Comparison of ENCODE assay signal across 23 cellular contexts in the genomic region with DNA sequence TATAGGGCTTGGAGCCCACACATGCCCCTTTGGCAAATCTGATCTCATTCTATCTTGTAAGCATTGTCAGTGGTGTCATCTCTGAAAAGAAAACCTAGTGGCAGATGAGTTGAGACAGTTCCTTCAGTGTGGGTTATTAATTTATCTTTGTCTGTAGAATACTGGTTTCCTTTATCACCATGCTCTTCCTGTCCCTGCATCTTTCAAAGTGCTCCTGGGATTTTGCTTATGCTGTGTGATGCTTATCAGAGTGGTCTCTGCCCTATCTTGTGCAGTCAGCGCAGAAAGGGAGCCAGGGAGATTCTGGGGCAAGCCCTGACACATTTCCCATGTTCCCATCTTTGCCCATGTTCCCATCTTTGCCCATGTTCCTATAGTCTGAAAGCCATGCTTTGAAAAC.
"Had no signal": no experiment of that assay in that cellular context is flagged by ENCODE, and none has a peak within 500 bp of the region (broad histone marks: within the 10 kb centered on the region; RNA-seq: fewer than 3 reads in every experiment).

No MANE protein-coding gene starts in this region.

- DNase-seq: islet precursor cell; left ventricle myocardium inferior; midbrain; mucosa of descending colon; naive thymus-derived CD4-positive, alpha-beta T cell; ovary; posterior cingulate gyrus; retina; right cardiac atrium; stimulated activated CD4-positive, alpha-beta T cell treated with anti-CD3 and anti-CD28 coated beads, Interleukin-12 subunit alpha, Interleukin-12 subunit beta, amount 100 ng/mL, for 4 hours; stimulated activated CD4-positive, alpha-beta T cell treated with anti-CD3 and anti-CD28 coated beads, Interleukin-15, amount 100 ng/mL, for 24 hours; stimulated activated CD4-positive, alpha-beta T cell treated with anti-CD3 and anti-CD28 coated beads, Interleukin-2, amount 100 ng/mL, for 24 hours; stimulated activated CD4-positive, alpha-beta T cell treated with anti-CD3 and anti-CD28 coated beads, Interleukin-4, amount 100 ng/mL, for 1 hour; stimulated activated naive B cell treated with anti-CD40 and anti-IgM and Interleukin-4, amounts not matched to agents 10 μg/mL and 1 μg/mL and 100 μg/mL, for 72 hours; stimulated activated naive CD8-positive, alpha-beta T cell treated with anti-CD3 and anti-CD28 coated beads, Interleukin-15, Interleukin-2, amounts not matched to agents 100 U/mL and 50 U/mL, for 24 hours; stomach; testis; thyroid gland; transverse colon; upper lobe of left lung had no signal

- H3K36me3 Mint-ChIP-seq: memory B cell; naive thymus-derived CD4-positive, alpha-beta T cell; natural killer cell treated with Interleukin-12 subunit alpha and Interleukin-12 subunit beta and Interleukin-15 and Interleukin-18, amount 100 ng/mL, for 72 hours; stimulated activated naive B cell treated with anti-CD40 and anti-IgM and Interleukin-4, amounts not matched to agents 10 μg/mL and 1 μg/mL and 100 μg/mL, for 72 hours had no signal

- ATAC-seq: mucosa of descending colon; naive thymus-derived CD4-positive, alpha-beta T cell; natural killer cell treated with Interleukin-12 subunit alpha and Interleukin-12 subunit beta and Interleukin-15 and Interleukin-18, amount 100 ng/mL, for 72 hours; right cardiac atrium; sciatic nerve; stimulated activated naive B cell treated with anti-CD40 and anti-IgM and Interleukin-4, amounts not matched to agents 10 μg/mL and 1 μg/mL and 100 μg/mL, for 72 hours; stimulated activated naive CD8-positive, alpha-beta T cell treated with anti-CD3 and anti-CD28 coated beads, Interleukin-15, Interleukin-2, amounts not matched to agents 100 U/mL and 50 U/mL, for 24 hours had no signal

- H3K27ac Mint-ChIP-seq: memory B cell; naive thymus-derived CD4-positive, alpha-beta T cell; natural killer cell treated with Interleukin-12 subunit alpha and Interleukin-12 subunit beta and Interleukin-15 and Interleukin-18, amount 100 ng/mL, for 72 hours; stimulated activated naive B cell treated with anti-CD40 and anti-IgM and Interleukin-4, amounts not matched to agents 10 μg/mL and 1 μg/mL and 100 μg/mL, for 72 hours had no signal
